Comparison of ENCODE assay signal across 2 cellular contexts in the genomic region with DNA sequence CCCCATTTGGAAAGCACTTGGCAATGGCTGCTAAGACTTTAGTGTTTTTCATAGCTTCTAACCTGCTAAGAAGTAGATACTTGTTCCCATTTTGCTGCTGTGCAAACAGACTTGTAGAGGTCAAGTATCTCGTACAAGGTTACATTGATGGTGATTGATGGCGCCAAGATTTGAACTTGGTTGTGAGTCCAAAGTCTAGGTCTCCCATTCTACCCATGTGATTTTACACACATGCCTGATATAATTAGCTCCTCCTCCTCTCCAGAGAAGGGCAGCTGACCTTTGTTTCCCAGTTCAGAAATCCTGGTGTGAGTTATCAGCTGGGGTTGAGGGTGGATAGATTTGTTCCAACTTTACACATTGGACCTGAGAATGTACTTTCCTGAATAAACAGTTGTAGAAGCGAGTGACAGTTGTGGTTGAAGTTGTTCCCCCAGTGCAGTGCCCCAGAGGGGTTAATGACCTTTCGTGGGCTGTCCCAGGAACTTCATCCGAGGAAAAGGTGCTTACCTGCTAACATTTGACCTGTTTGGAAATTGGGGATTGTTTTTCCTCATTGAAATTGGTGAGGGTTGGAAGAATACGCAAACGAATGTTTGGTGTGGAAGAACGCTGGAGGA.
TF ChIP-seq lines count a peak whose summit lies in the region.

No MANE protein-coding gene starts in this region.

TF ChIP-seq in H1, 55 proteins besides CTCF, POLR2A, EP300 and RAD21:
- TF ChIP-seq, protein P1, sequence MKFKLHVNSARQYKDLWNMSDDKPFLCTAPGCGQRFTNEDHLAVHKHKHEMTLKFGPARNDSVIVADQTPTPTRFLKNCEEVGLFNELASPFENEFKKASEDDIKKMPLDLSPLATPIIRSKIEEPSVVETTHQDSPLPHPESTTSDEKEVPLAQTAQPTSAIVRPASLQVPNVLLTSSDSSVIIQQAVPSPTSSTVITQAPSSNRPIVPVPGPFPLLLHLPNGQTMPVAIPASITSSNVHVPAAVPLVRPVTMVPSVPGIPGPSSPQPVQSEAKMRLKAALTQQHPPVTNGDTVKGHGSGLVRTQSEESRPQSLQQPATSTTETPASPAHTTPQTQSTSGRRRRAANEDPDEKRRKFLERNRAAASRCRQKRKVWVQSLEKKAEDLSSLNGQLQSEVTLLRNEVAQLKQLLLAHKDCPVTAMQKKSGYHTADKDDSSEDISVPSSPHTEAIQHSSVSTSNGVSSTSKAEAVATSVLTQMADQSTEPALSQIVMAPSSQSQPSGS (IDR thresholded peaks at IDR 0.05; ENCODE audit: low read length) = no peak
- TF ChIP-seq YY1 (IDR thresholded peaks at IDR 0.05; ENCODE audit: low read depth, low read length) = no peak
- TF ChIP-seq CHD1 (IDR thresholded peaks at IDR 0.05; ENCODE audit: low read depth, low read length) = no peak
- no peak for TF ChIP-seq SUZ12 (IDR thresholded peaks at IDR 0.05; ENCODE audit: low read length)
- TF ChIP-seq NRF1 (IDR thresholded peaks at IDR 0.05; ENCODE audit: low read depth, low read length) = no peak
- no peak for TF ChIP-seq HDAC2 (IDR thresholded peaks at IDR 0.05; ENCODE audit: borderline replicate concordance in 1 of 2, low read depth in 2 of 2, low read length in 2 of 2)
- TF ChIP-seq ASH2L (IDR thresholded peaks at IDR 0.05; ENCODE audit: low read length) = no peak
- no peak for TF ChIP-seq SAP30 (IDR thresholded peaks at IDR 0.05; ENCODE audit: insufficient read depth, insufficient replicate concordance, low read length)
- TF ChIP-seq HDAC6 (IDR thresholded peaks at IDR 0.05; ENCODE audit: low read depth, low read length) = no peak
- no peak for TF ChIP-seq SRF (IDR thresholded peaks at IDR 0.05; ENCODE audit: low read depth, low read length)

TF ChIP-seq in HepG2, 621 proteins besides CTCF, POLR2A, EP300 and RAD21 (continues in another document):
- TF ChIP-seq ZNF138 (CRISPR knock-in tag; IDR thresholded peaks at IDR 0.05; ENCODE audit: low read depth) (no peak), ZNF124 (CRISPR knock-in tag; IDR thresholded peaks at IDR 0.05) (peak; percentile 64; the same call in 1 of the 2 replicates), ZNF777 (CRISPR knock-in tag; IDR thresholded peaks at IDR 0.05) (no peak), HDAC2 (CRISPR knock-in tag; IDR thresholded peaks at IDR 0.05) (peak; percentile 54), HMGA1 (CRISPR knock-in tag; conservative IDR thresholded peaks at IDR 0.05) (no peak), ZNF572 (CRISPR knock-in tag; IDR thresholded peaks at IDR 0.05) (no peak), SIX4 (CRISPR knock-in tag; IDR thresholded peaks at IDR 0.05) (no peak), ZNF484 (CRISPR knock-in tag; IDR thresholded peaks at IDR 0.05; ENCODE audit: borderline replicate concordance, low read depth) (no peak), ZNF331 (CRISPR knock-in tag; IDR thresholded peaks at IDR 0.05) (peak; percentile 32; the same call in 1 of the 2 replicates), ZNF598 (CRISPR knock-in tag; IDR thresholded peaks at IDR 0.05; ENCODE audit: borderline replicate concordance) (no peak), ZNF557 (CRISPR knock-in tag; IDR thresholded peaks at IDR 0.05) (no peak), BORCS8-MEF2B (CRISPR knock-in tag; IDR thresholded peaks at IDR 0.05) (0 out of 2 replicates have a peak, but pooled peaks have one; percentile 25), ZNF569 (CRISPR knock-in tag; IDR thresholded peaks at IDR 0.05; ENCODE audit: borderline replicate concordance) (no peak), FOXA1 (IDR thresholded peaks at IDR 0.05) (no peak), FOXA1 (CRISPR knock-in tag; IDR thresholded peaks at IDR 0.05) (no peak), MIER2 (CRISPR knock-in tag; IDR thresholded peaks at IDR 0.05) (peak; percentile 40; the same call in 1 of the 2 replicates), ZNF772 (CRISPR knock-in tag; IDR thresholded peaks at IDR 0.05) (0 out of 2 replicates have a peak, but pooled peaks have one; percentile 37), EED (CRISPR knock-in tag; IDR thresholded peaks at IDR 0.05) (no peak), IKZF1 (IDR thresholded peaks at IDR 0.05) (no peak), ZNF207 (IDR thresholded peaks at IDR 0.05; ENCODE audit: borderline replicate concordance) (no peak), MTF1 (CRISPR knock-in tag; IDR thresholded peaks at IDR 0.05) (no peak), ZNF234 (CRISPR knock-in tag; conservative IDR thresholded peaks at IDR 0.05) (no peak), CEBPG (CRISPR knock-in tag; IDR thresholded peaks at IDR 0.05) (0 out of 2 replicates have a peak, but pooled peaks have one; percentile 7), FOXP1 (IDR thresholded peaks at IDR 0.05) (peak; percentile 17; the same call in 1 of the 2 replicates), FOXP1 (CRISPR knock-in tag; IDR thresholded peaks at IDR 0.05) (peak; percentile 69), NR1H2 (CRISPR knock-in tag; IDR thresholded peaks at IDR 0.05; ENCODE audit: borderline replicate concordance, low read depth) (no peak)
- TF ChIP-seq, protein P2, sequence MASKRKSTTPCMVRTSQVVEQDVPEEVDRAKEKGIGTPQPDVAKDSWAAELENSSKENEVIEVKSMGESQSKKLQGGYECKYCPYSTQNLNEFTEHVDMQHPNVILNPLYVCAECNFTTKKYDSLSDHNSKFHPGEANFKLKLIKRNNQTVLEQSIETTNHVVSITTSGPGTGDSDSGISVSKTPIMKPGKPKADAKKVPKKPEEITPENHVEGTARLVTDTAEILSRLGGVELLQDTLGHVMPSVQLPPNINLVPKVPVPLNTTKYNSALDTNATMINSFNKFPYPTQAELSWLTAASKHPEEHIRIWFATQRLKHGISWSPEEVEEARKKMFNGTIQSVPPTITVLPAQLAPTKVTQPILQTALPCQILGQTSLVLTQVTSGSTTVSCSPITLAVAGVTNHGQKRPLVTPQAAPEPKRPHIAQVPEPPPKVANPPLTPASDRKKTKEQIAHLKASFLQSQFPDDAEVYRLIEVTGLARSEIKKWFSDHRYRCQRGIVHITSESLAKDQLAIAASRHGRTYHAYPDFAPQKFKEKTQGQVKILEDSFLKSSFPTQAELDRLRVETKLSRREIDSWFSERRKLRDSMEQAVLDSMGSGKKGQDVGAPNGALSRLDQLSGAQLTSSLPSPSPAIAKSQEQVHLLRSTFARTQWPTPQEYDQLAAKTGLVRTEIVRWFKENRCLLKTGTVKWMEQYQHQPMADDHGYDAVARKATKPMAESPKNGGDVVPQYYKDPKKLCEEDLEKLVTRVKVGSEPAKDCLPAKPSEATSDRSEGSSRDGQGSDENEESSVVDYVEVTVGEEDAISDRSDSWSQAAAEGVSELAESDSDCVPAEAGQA (IDR thresholded peaks at IDR 0.05; ENCODE audit: low read depth) = no peak
- TF ChIP-seq, protein P2 (CRISPR knock-in tag; IDR thresholded peaks at IDR 0.05; ENCODE audit: borderline replicate concordance) = no peak
- TF ChIP-seq, protein P3, sequence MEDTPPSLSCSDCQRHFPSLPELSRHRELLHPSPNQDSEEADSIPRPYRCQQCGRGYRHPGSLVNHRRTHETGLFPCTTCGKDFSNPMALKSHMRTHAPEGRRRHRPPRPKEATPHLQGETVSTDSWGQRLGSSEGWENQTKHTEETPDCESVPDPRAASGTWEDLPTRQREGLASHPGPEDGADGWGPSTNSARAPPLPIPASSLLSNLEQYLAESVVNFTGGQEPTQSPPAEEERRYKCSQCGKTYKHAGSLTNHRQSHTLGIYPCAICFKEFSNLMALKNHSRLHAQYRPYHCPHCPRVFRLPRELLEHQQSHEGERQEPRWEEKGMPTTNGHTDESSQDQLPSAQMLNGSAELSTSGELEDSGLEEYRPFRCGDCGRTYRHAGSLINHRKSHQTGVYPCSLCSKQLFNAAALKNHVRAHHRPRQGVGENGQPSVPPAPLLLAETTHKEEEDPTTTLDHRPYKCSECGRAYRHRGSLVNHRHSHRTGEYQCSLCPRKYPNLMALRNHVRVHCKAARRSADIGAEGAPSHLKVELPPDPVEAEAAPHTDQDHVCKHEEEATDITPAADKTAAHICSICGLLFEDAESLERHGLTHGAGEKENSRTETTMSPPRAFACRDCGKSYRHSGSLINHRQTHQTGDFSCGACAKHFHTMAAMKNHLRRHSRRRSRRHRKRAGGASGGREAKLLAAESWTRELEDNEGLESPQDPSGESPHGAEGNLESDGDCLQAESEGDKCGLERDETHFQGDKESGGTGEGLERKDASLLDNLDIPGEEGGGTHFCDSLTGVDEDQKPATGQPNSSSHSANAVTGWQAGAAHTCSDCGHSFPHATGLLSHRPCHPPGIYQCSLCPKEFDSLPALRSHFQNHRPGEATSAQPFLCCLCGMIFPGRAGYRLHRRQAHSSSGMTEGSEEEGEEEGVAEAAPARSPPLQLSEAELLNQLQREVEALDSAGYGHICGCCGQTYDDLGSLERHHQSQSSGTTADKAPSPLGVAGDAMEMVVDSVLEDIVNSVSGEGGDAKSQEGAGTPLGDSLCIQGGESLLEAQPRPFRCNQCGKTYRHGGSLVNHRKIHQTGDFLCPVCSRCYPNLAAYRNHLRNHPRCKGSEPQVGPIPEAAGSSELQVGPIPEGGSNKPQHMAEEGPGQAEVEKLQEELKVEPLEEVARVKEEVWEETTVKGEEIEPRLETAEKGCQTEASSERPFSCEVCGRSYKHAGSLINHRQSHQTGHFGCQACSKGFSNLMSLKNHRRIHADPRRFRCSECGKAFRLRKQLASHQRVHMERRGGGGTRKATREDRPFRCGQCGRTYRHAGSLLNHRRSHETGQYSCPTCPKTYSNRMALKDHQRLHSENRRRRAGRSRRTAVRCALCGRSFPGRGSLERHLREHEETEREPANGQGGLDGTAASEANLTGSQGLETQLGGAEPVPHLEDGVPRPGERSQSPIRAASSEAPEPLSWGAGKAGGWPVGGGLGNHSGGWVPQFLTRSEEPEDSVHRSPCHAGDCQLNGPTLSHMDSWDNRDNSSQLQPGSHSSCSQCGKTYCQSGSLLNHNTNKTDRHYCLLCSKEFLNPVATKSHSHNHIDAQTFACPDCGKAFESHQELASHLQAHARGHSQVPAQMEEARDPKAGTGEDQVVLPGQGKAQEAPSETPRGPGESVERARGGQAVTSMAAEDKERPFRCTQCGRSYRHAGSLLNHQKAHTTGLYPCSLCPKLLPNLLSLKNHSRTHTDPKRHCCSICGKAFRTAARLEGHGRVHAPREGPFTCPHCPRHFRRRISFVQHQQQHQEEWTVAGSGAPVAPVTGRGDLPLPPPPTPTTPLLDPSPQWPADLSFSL (CRISPR knock-in tag; IDR thresholded peaks at IDR 0.05) = peak; percentile 53; the same call in 1 of the 2 replicates
- TF ChIP-seq, protein P1 (CRISPR knock-in tag; IDR thresholded peaks at IDR 0.05) = peak; percentile 35; the same call in 1 of the 2 replicates
- TF ChIP-seq, protein P4, sequence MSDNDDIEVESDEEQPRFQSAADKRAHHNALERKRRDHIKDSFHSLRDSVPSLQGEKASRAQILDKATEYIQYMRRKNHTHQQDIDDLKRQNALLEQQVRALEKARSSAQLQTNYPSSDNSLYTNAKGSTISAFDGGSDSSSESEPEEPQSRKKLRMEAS (IDR thresholded peaks at IDR 0.05) = peak; percentile 58
- TF ChIP-seq, protein P5, sequence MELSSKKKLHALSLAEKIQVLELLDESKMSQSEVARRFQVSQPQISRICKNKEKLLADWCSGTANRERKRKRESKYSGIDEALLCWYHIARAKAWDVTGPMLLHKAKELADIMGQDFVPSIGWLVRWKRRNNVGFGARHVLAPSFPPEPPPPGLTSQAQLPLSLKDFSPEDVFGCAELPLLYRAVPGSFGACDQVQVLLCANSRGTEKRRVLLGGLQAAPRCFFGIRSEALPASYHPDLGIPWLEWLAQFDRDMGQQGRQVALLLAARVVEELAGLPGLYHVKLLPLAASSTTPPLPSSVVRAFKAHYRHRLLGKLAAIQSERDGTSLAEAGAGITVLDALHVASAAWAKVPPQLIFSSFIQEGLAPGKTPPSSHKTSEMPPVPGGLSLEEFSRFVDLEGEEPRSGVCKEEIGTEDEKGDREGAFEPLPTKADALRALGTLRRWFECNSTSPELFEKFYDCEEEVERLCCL (CRISPR knock-in tag; IDR thresholded peaks at IDR 0.05; ENCODE audit: borderline replicate concordance) = no peak
- TF ChIP-seq, protein P6, sequence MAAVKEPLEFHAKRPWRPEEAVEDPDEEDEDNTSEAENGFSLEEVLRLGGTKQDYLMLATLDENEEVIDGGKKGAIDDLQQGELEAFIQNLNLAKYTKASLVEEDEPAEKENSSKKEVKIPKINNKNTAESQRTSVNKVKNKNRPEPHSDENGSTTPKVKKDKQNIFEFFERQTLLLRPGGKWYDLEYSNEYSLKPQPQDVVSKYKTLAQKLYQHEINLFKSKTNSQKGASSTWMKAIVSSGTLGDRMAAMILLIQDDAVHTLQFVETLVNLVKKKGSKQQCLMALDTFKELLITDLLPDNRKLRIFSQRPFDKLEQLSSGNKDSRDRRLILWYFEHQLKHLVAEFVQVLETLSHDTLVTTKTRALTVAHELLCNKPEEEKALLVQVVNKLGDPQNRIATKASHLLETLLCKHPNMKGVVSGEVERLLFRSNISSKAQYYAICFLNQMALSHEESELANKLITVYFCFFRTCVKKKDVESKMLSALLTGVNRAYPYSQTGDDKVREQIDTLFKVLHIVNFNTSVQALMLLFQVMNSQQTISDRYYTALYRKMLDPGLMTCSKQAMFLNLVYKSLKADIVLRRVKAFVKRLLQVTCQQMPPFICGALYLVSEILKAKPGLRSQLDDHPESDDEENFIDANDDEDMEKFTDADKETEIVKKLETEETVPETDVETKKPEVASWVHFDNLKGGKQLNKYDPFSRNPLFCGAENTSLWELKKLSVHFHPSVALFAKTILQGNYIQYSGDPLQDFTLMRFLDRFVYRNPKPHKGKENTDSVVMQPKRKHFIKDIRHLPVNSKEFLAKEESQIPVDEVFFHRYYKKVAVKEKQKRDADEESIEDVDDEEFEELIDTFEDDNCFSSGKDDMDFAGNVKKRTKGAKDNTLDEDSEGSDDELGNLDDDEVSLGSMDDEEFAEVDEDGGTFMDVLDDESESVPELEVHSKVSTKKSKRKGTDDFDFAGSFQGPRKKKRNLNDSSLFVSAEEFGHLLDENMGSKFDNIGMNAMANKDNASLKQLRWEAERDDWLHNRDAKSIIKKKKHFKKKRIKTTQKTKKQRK (IDR thresholded peaks at IDR 0.05; ENCODE audit: low read length) = no peak
